In genomic region chr4:6747690-6748068, GRCh38 we compare ENCODE assay signal across 1 cellular context.
TF ChIP-seq lines count a peak whose summit lies in the region.

No MANE protein-coding gene starts in this region.

TF ChIP-seq in WTC11, 78 proteins besides CTCF, POLR2A, EP300 and RAD21 (continued from another document):
- TF ChIP-seq, protein P1, sequence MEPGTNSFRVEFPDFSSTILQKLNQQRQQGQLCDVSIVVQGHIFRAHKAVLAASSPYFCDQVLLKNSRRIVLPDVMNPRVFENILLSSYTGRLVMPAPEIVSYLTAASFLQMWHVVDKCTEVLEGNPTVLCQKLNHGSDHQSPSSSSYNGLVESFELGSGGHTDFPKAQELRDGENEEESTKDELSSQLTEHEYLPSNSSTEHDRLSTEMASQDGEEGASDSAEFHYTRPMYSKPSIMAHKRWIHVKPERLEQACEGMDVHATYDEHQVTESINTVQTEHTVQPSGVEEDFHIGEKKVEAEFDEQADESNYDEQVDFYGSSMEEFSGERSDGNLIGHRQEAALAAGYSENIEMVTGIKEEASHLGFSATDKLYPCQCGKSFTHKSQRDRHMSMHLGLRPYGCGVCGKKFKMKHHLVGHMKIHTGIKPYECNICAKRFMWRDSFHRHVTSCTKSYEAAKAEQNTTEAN (CRISPR knock-in tag; IDR thresholded peaks at IDR 0.05): no peak
- TF ChIP-seq, protein P2, sequence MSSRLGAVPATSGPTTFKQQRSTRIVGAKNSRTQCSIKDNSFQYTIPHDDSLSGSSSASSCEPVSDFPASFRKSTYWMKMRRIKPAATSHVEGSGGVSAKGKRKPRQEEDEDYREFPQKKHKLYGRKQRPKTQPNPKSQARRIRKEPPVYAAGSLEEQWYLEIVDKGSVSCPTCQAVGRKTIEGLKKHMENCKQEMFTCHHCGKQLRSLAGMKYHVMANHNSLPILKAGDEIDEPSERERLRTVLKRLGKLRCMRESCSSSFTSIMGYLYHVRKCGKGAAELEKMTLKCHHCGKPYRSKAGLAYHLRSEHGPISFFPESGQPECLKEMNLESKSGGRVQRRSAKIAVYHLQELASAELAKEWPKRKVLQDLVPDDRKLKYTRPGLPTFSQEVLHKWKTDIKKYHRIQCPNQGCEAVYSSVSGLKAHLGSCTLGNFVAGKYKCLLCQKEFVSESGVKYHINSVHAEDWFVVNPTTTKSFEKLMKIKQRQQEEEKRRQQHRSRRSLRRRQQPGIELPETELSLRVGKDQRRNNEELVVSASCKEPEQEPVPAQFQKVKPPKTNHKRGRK (CRISPR knock-in tag; IDR thresholded peaks at IDR 0.05; ENCODE audit: borderline replicate concordance): no peak
- TF ChIP-seq TEAD1 (CRISPR knock-in tag; IDR thresholded peaks at IDR 0.05) (no peak), NFATC4 (CRISPR knock-in tag; IDR thresholded peaks at IDR 0.05) (no peak), FOXK1 (CRISPR knock-in tag; IDR thresholded peaks at IDR 0.05) (no peak), SOX15 (CRISPR knock-in tag; IDR thresholded peaks at IDR 0.05) (no peak)
- TF ChIP-seq, protein P3, sequence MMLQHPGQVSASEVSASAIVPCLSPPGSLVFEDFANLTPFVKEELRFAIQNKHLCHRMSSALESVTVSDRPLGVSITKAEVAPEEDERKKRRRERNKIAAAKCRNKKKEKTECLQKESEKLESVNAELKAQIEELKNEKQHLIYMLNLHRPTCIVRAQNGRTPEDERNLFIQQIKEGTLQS (CRISPR knock-in tag; conservative IDR thresholded peaks at IDR 0.05): no peak
